In the genomic region with DNA sequence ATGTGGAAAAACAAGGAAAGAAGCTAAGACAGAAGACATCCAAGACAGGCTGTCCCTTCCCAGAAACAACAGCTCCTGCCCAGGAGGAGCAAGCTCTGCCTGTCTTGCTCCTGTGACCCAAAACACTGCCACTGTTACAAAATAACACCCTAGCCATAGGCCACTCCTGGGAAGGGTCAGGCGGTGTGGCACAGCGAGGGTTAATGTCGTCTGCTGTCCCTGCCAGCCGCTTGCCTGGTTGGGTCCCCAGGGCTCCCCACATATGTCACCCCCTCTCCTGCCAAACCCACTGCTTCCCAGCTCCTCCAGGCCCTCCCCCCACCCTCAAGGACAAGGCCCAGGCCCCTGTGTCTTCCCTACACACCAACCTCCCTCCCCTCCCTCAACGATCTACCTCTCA, we compare ENCODE assay signal across 1 cellular context.
TF ChIP-seq lines count a peak whose summit lies in the region.

No MANE protein-coding gene starts in this region.

TF ChIP-seq in GM23338, 12 proteins besides CTCF, POLR2A, EP300 and RAD21:
- TF ChIP-seq, protein P1, sequence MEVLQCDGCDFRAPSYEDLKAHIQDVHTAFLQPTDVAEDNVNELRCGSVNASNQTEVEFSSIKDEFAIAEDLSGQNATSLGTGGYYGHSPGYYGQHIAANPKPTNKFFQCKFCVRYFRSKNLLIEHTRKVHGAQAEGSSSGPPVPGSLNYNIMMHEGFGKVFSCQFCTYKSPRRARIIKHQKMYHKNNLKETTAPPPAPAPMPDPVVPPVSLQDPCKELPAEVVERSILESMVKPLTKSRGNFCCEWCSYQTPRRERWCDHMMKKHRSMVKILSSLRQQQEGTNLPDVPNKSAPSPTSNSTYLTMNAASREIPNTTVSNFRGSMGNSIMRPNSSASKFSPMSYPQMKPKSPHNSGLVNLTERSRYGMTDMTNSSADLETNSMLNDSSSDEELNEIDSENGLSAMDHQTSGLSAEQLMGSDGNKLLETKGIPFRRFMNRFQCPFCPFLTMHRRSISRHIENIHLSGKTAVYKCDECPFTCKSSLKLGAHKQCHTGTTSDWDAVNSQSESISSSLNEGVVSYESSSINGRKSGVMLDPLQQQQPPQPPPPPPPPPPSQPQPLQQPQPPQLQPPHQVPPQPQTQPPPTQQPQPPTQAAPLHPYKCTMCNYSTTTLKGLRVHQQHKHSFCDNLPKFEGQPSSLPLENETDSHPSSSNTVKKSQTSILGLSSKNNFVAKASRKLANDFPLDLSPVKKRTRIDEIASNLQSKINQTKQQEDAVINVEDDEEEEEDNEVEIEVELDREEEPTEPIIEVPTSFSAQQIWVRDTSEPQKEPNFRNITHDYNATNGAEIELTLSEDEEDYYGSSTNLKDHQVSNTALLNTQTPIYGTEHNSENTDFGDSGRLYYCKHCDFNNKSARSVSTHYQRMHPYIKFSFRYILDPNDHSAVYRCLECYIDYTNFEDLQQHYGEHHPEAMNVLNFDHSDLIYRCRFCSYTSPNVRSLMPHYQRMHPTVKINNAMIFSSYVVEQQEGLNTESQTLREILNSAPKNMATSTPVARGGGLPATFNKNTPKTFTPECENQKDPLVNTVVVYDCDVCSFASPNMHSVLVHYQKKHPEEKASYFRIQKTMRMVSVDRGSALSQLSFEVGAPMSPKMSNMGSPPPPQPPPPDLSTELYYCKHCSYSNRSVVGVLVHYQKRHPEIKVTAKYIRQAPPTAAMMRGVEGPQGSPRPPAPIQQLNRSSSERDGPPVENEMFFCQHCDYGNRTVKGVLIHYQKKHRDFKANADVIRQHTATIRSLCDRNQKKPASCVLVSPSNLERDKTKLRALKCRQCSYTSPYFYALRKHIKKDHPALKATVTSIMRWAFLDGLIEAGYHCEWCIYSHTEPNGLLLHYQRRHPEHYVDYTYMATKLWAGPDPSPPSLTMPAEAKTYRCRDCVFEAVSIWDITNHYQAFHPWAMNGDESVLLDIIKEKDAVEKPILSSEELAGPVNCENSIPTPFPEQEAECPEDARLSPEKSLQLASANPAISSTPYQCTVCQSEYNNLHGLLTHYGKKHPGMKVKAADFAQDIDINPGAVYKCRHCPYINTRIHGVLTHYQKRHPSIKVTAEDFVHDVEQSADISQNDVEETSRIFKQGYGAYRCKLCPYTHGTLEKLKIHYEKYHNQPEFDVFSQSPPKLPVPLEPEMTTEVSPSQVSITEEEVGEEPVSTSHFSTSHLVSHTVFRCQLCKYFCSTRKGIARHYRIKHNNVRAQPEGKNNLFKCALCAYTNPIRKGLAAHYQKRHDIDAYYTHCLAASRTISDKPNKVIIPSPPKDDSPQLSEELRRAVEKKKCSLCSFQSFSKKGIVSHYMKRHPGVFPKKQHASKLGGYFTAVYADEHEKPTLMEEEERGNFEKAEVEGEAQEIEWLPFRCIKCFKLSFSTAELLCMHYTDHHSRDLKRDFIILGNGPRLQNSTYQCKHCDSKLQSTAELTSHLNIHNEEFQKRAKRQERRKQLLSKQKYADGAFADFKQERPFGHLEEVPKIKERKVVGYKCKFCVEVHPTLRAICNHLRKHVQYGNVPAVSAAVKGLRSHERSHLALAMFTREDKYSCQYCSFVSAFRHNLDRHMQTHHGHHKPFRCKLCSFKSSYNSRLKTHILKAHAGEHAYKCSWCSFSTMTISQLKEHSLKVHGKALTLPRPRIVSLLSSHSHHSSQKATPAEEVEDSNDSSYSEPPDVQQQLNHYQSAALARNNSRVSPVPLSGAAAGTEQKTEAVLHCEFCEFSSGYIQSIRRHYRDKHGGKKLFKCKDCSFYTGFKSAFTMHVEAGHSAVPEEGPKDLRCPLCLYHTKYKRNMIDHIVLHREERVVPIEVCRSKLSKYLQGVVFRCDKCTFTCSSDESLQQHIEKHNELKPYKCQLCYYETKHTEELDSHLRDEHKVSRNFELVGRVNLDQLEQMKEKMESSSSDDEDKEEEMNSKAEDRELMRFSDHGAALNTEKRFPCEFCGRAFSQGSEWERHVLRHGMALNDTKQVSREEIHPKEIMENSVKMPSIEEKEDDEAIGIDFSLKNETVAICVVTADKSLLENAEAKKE (CRISPR knock-in tag; IDR thresholded peaks at IDR 0.05) = no peak
- TF ChIP-seq, protein P2, sequence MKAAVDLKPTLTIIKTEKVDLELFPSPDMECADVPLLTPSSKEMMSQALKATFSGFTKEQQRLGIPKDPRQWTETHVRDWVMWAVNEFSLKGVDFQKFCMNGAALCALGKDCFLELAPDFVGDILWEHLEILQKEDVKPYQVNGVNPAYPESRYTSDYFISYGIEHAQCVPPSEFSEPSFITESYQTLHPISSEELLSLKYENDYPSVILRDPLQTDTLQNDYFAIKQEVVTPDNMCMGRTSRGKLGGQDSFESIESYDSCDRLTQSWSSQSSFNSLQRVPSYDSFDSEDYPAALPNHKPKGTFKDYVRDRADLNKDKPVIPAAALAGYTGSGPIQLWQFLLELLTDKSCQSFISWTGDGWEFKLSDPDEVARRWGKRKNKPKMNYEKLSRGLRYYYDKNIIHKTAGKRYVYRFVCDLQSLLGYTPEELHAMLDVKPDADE (IDR thresholded peaks at IDR 0.05) = no peak
- TF ChIP-seq POLR2AphosphoS5 (IDR thresholded peaks at IDR 0.05; ENCODE audit: low read depth) = no peak
- TF ChIP-seq CREB1 (CRISPR knock-in tag; IDR thresholded peaks at IDR 0.05; ENCODE audit: low read depth) = no peak
